In the genomic region with DNA sequence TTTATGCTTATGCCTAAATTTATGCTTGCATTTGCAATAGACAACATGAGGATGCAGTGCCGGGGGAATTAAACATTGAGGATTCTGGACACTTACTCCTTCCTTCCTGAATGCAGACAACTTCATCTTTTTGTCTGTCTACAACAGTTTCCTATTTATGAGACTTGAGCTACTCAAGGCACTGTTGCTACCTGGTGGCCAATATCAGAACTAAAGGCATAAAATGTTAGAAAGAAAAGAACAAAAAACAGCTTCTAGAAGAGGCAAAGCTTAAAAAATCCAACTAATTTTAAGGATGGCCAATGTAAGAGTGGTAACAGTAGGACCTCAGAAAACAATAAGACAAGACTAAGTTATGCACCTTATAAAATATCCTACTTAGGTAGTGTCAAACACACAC, we compare ENCODE assay signal across 22 cellular contexts.
DNase-seq lines count a peak whose midpoint lies in the region; ATAC-seq and TF ChIP-seq lines count a peak whose summit lies in the region.
"Had no signal": no experiment of that assay in that cellular context is flagged by ENCODE, and none has a peak within 500 bp of the region (broad histone marks: within the 10 kb centered on the region; RNA-seq: fewer than 3 reads in every experiment).

No MANE protein-coding gene starts in this region.

- no peaks in the 10 kb centered on the region for H3K36me3 Mint-ChIP-seq in type B pancreatic cell

- no peak overlapping the region for H3K4me3 Mint-ChIP-seq in type B pancreatic cell
- H3K4me3 Mint-ChIP-seq: activated CD4-positive, alpha-beta T cell treated with anti-CD3 and anti-CD28 coated beads for 36 hours had no signal

- no peaks in the 10 kb centered on the region for H3K27me3 ChIP-seq in left ventricle myocardium inferior (ENCODE audit: low read depth)
- H3K27me3 ChIP-seq: vagina had no signal

- no peaks in the 10 kb centered on the region for H3K9me3 ChIP-seq in left ventricle myocardium inferior (replicated peaks)
- H3K9me3 ChIP-seq: vagina had no signal

- no peak for DNase-seq in left ventricle myocardium inferior
- DNase-seq in Right ventricle myocardium inferior (ENCODE audit: missing footprints): no peak
- DNase-seq in astrocyte of the hippocampus (ENCODE audit: low read depth, low spot score): peak; percentile 16
- DNase-seq in fibroblast of the aortic adventitia (ENCODE audit: low read depth): peak; percentile 17
- no peak for DNase-seq in type B pancreatic cell (ENCODE audit: extremely low spot score, unreplicated experiment)
- no peak for DNase-seq in NCI-H1694 treated with DMSO at 0.1 percent for 48 hours (lab: John Stamatoyannopoulos, UW)
- DNase-seq in GM13977 (ENCODE audit: low spot score): no peak
- DNase-seq: activated CD4-positive, alpha-beta T cell treated with anti-CD3 and anti-CD28 coated beads for 36 hours; activated effector memory CD4-positive, alpha-beta T cell treated with anti-CD3 and anti-CD28 coated beads, Interleukin-2, amount 50 U/mL, for 16 hours; aorta; dermis blood vessel endothelial cell; MM.1S; NCI-H1930; NCI-H446 treated with DMSO at 0.1 percent for 48 hours; SHP77 treated with DMSO at 0.1 percent for 48 hours; stimulated activated CD4-positive, alpha-beta T cell treated with anti-CD3 and anti-CD28 coated beads, Interleukin-2, amount 100 ng/mL, for 24 hours; T1000 had no signal

- TF ChIP-seq CTCF in left ventricle myocardium inferior (IDR thresholded peaks at IDR 0.05; ENCODE audit: borderline replicate concordance): peak; percentile 35
- TF ChIP-seq CTCF in fibroblast of the aortic adventitia (IDR thresholded peaks at IDR 0.05; ENCODE audit: insufficient read depth, low read length): peak; percentile 27
- peak; percentile 56 for TF ChIP-seq CTCF in type B pancreatic cell (conservative IDR thresholded peaks at IDR 0.05)
- no peak for TF ChIP-seq CTCF in GM13977 (IDR thresholded peaks at IDR 0.05; ENCODE audit: extremely low read depth, insufficient read depth, missing control alignments)

- no peaks in the 10 kb centered on the region for H3K27me3 Mint-ChIP-seq in type B pancreatic cell

- no peak overlapping the region for H3K27ac Mint-ChIP-seq in type B pancreatic cell
- H3K27ac Mint-ChIP-seq: activated CD4-positive, alpha-beta T cell treated with anti-CD3 and anti-CD28 coated beads for 36 hours had no signal

- intact Hi-C loops in left ventricle myocardium inferior (cut with micrococcal nuclease): no loop called here
- intact Hi-C loops in Right ventricle myocardium inferior (cut with DNase I): no loop called here

- H3K4me1 ChIP-seq in left ventricle myocardium inferior: no peaks in the 10 kb centered on the region
- H3K4me1 ChIP-seq: vagina had no signal

- in situ Hi-C loops in GM13977 (cut with MboI; ENCODE audit: low pct_unique_long_range_greater_than_20kb, low sequenced_read_pairs, unreplicated experiment): no loop called here

- no peak overlapping the region for H3K27ac ChIP-seq in left ventricle myocardium inferior (replicated peaks)
- H3K27ac ChIP-seq: vagina had no signal

- no peaks in the 10 kb centered on the region for H3K9me3 Mint-ChIP-seq in type B pancreatic cell

- H3K4me3 ChIP-seq in left ventricle myocardium inferior: no peak overlapping the region
- no peak overlapping the region for H3K4me3 ChIP-seq in fibroblast of the aortic adventitia (ENCODE audit: low read depth, low read length)
- H3K4me3 ChIP-seq: vagina had no signal

- H3K36me3 ChIP-seq in left ventricle myocardium inferior: no peaks in the 10 kb centered on the region
- H3K36me3 ChIP-seq: vagina had no signal

- no peak for ATAC-seq in Right ventricle myocardium inferior
- ATAC-seq in HG02798 (IDR thresholded peaks at IDR 0.05; ENCODE audit: poor library complexity, unreplicated experiment): no peak
- ATAC-seq: activated CD4-positive, alpha-beta T cell treated with anti-CD3 and anti-CD28 coated beads for 36 hours; esophagus mucosa; HepG2; sciatic nerve had no signal

- no peaks in the 10 kb centered on the region for H3K4me1 Mint-ChIP-seq in type B pancreatic cell (ENCODE audit: unreplicated experiment)
- H3K4me1 Mint-ChIP-seq: activated CD4-positive, alpha-beta T cell treated with anti-CD3 and anti-CD28 coated beads for 36 hours had no signal

Comparison
In these comparisons a context has a peak if more than half of its experiments do, and no peak if none do; other contexts are left out.
1. DNase-seq: peak in astrocyte of the hippocampus (single experiment) and fibroblast of the aortic adventitia (single experiment); none in left ventricle myocardium inferior (single experiment), Right ventricle myocardium inferior (single experiment), type B pancreatic cell (single experiment), NCI-H1694 treated with DMSO at 0.1 percent for 48 hours (single experiment) and GM13977 (single experiment).